10 cellular contexts compared by ENCODE assay signal in the genomic region with DNA sequence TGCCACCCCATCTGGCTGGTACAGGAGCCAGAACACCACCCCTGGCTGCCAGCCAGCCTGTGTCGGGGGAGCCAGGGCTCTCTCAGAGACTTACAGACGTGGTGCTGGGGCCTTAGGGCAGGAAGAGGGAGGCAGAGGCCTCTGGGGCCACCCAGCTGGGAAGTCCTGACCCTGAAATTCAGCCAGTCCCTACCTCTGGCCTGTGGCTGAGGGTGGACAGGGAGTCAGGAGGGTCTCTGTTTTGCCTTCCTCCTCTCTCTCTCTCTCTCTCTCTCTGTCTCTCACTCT. TPM values are rescaled to one million over a fixed set of nuclear protein-coding genes. Genes with fewer than 3 reads are reported as not detected.
DNase-seq lines count a peak whose midpoint lies in the region; ATAC-seq, FAIRE-seq and TF ChIP-seq lines count a peak whose summit lies in the region.
"Had no signal": no experiment of that assay in that cellular context is flagged by ENCODE, and none has a peak within 500 bp of the region (broad histone marks: within the 10 kb centered on the region; RNA-seq: fewer than 3 reads in every experiment).

No MANE protein-coding gene starts in this region.

- no peaks in the 10 kb centered on the region for H3K36me3 ChIP-seq in suprapubic skin
- H3K36me3 ChIP-seq: neutrophil had no signal

- no peak for TF ChIP-seq CTCF in suprapubic skin (IDR thresholded peaks at IDR 0.05)

- ATAC-seq in left colon, result peak; percentile 30

- TF ChIP-seq RAD21 in Ishikawa (IDR thresholded peaks at IDR 0.05; ENCODE audit: low read depth), result no peak

- TF ChIP-seq EP300 in Ishikawa (IDR thresholded peaks at IDR 0.05; ENCODE audit: borderline replicate concordance) (no peak), suprapubic skin (IDR thresholded peaks at IDR 0.05) (no peak)

- H3K9me3 ChIP-seq in suprapubic skin, result no peaks in the 10 kb centered on the region
- H3K9me3 ChIP-seq: neutrophil had no signal

- H3K4me3 ChIP-seq in suprapubic skin, result no peak overlapping the region

- no peak for TF ChIP-seq POLR2A in suprapubic skin (IDR thresholded peaks at IDR 0.05)

- intact Hi-C loops in left colon (cut with DNase I, micrococcal nuclease), result loop anchor here in 1 of 2 donors (2.0 kb wide), 1 partner anchor 24 kb away; no protein-coding TSS in a partner anchor

- no peaks in the 10 kb centered on the region for H3K27me3 ChIP-seq in suprapubic skin
- H3K27me3 ChIP-seq: neutrophil had no signal

- peak; percentile 42 for DNase-seq in RPMI8226
- peak; percentile 66 to 80 for DNase-seq in left colon
- DNase-seq in suprapubic skin (ENCODE audit: low spot score in 2 of 2), result no peak
- no peak for DNase-seq in NCI-H187 treated with DMSO at 0.1 percent for 48 hours (lab: John Stamatoyannopoulos, UW)
- no peak for DNase-seq in putamen (ENCODE audit: low spot score)
- no peak for DNase-seq in HK-2 (ENCODE audit: unreplicated experiment)
- DNase-seq in HTR-8/SVneo (ENCODE audit: insufficient read length, low spot score), result no peak
- DNase-seq: activated T-cell treated with anti-CD3 and anti-CD28 coated beads, Interleukin-2, amount 50 U/mL, for 24 hours had no signal

- peaks cover 47% of the 10 kb centered on the region for H3K4me1 ChIP-seq in suprapubic skin

- peak overlapping the region; percentile 83 for H3K27ac ChIP-seq in suprapubic skin
- H3K27ac ChIP-seq: neutrophil had no signal

- FAIRE-seq in HTR-8/SVneo (lab: Jason Lieb, UNC), result no peak

- WGBS in suprapubic skin, result no CpG with 5 or more reads among the region's 2 CpGs

TF ChIP-seq in Ishikawa, 13 proteins besides CTCF, POLR2A, EP300 and RAD21:
- TF ChIP-seq CREB1 (IDR thresholded peaks at IDR 0.05; ENCODE audit: low read depth) (no peak), NFIC (IDR thresholded peaks at IDR 0.05) (peak; percentile 57)

RNA-seq across cellular contexts. Expression of gene CDON, which starts 52.5 kb away (rescaled TPM):
- total RNA-seq in left colon (1 to 10 TPM; 2.9 to 10.0 TPM), suprapubic skin (10 to 100 TPM; 27.6 to 67.4 (median 43.1) TPM)

Comparison
In these comparisons a context has a peak if more than half of its experiments do, and no peak if none do; other contexts are left out.
1. DNase-seq: peak in RPMI8226 (single experiment) and left colon (2 of 2); none in suprapubic skin (0 of 2), NCI-H187 treated with DMSO at 0.1 percent for 48 hours (single experiment), putamen (single experiment), HK-2 (single experiment) and HTR-8/SVneo (single experiment).